Comparison of ENCODE assay signal across 9 cellular contexts in the genomic region with DNA sequence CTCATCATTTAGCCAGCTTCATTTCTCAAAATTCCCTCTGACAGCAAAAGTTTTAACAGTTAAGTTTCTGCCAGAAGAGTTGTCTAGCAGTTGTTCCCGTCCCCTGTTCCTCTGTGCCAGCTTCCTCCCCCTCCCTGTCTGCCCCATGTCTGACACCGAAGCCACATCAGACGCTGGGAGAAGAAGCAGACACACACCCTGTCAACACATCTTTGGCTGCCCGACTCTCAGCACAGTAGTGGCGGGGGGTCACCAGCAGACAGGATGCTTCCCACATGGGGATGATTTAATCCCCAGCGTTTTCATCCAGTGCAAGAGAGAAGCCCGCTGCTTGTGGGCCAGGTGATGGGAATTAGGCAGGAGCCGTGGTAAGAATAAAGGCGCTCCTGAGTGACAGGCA.
A peak's percentile ranks its signal among the peaks of the same experiment; 100 is the strongest.
DNase-seq lines count a peak whose midpoint lies in the region; ATAC-seq and TF ChIP-seq lines count a peak whose summit lies in the region.
"Had no signal": no experiment of that assay in that cellular context is flagged by ENCODE, and none has a peak within 500 bp of the region (broad histone marks: within the 10 kb centered on the region; RNA-seq: fewer than 3 reads in every experiment).

No MANE protein-coding gene starts in this region.

- no peak overlapping the region for H3K4me3 Mint-ChIP-seq in GM23338
- peak overlapping the region; percentile 42 for H3K4me3 Mint-ChIP-seq in activated T-helper 1 cell treated with anti-CD3 and anti-CD28 coated beads, Interleukin-12 subunit alpha, Interleukin-12 subunit beta, Interleukin-2, Interleukin-4 antibody, amounts not matched to agents 30 ng/mL and 10 ng/mL and 1 ng/mL, durations not matched to agents 14 hours and 24 hours and 36 hours

- H3K36me3 ChIP-seq in GM23338 (ENCODE audit: insufficient read depth) (no peaks in the 10 kb centered on the region), esophagus muscularis mucosa (no peaks in the 10 kb centered on the region)

- H3F3A ChIP-seq in GM23338 (replicated peaks; ENCODE audit: low read depth), result no peaks in the 10 kb centered on the region

- H3K4me3 ChIP-seq in GM23338 (0 out of 2 replicates have a peak overlapping the region, but pooled peaks have one; percentile 23), esophagus muscularis mucosa (no peak overlapping the region)

- DNase-seq in GM23338 (ENCODE audit: low spot score) (peak; percentile 16), left ventricle myocardium superior (peak; percentile 52), esophagus muscularis mucosa (ENCODE audit: extremely low spot score) (no peak), NAMALWA (ENCODE audit: low spot score) (no peak), globus pallidus (ENCODE audit: low spot score) (no peak)
- no peak for DNase-seq in activated T-helper 1 cell treated with anti-CD3 and anti-CD28 coated beads, Interleukin-12 subunit alpha, Interleukin-12 subunit beta, Interleukin-2, Interleukin-4 antibody, amounts not matched to agents 30 ng/mL and 10 ng/mL and 1 ng/mL, durations not matched to agents 14 hours and 24 hours and 36 hours (ENCODE audit: low spot score)
- DNase-seq in stimulated activated CD4-positive, alpha-beta T cell treated with anti-CD3 and anti-CD28 coated beads, Interleukin-15, amount 100 ng/mL, for 24 hours, result peak; percentile 49
- DNase-seq: SW 1271 had no signal

- H3K27me3 Mint-ChIP-seq in GM23338 (ENCODE audit: insufficient read depth, low read depth, poor library complexity), result peaks cover 3% of the 10 kb centered on the region
- H3K27me3 Mint-ChIP-seq in activated T-helper 1 cell treated with anti-CD3 and anti-CD28 coated beads, Interleukin-12 subunit alpha, Interleukin-12 subunit beta, Interleukin-2, Interleukin-4 antibody, amounts not matched to agents 30 ng/mL and 10 ng/mL and 1 ng/mL, durations not matched to agents 14 hours and 24 hours and 36 hours (ENCODE audit: insufficient read depth), result peaks cover 12% of the 10 kb centered on the region

- peaks cover 20% of the 10 kb centered on the region for H3K36me3 Mint-ChIP-seq in GM23338 (ENCODE audit: low read depth)
- H3K36me3 Mint-ChIP-seq in activated T-helper 1 cell treated with anti-CD3 and anti-CD28 coated beads, Interleukin-12 subunit alpha, Interleukin-12 subunit beta, Interleukin-2, Interleukin-4 antibody, amounts not matched to agents 30 ng/mL and 10 ng/mL and 1 ng/mL, durations not matched to agents 14 hours and 24 hours and 36 hours (ENCODE audit: low read depth), result no peaks in the 10 kb centered on the region

- H4K20me1 ChIP-seq in GM23338 (replicated peaks; ENCODE audit: insufficient read depth), result no peaks in the 10 kb centered on the region

- 18% methylated on average over 9 of the region's 9 CpGs for WGBS in esophagus muscularis mucosa

- intact Hi-C loops in activated T-helper 1 cell treated with anti-CD3 and anti-CD28 coated beads, Interleukin-12 subunit alpha, Interleukin-12 subunit beta, Interleukin-2, Interleukin-4 antibody, amounts not matched to agents 30 ng/mL and 10 ng/mL and 1 ng/mL, durations not matched to agents 14 hours and 24 hours and 36 hours (cut with micrococcal nuclease), result no loop called here
- intact Hi-C loops in left ventricle myocardium superior (cut with micrococcal nuclease) (no loop called here), esophagus muscularis mucosa (cut with DNase I) (no loop called here)

- H3K9me3 ChIP-seq in esophagus muscularis mucosa, result peaks cover 0 to 23% (median 21%) of the 10 kb centered on the region in 4 donors

- H2AFZ ChIP-seq in GM23338, result peak overlapping the region; percentile 88

- H3K27ac ChIP-seq in GM23338 (ENCODE audit: low read depth) (no peak overlapping the region), esophagus muscularis mucosa (replicated peaks in 1 of 4) (peak overlapping the region in 2 of 4 donors; percentile 48 to 61)

- H3K79me2 ChIP-seq in GM23338 (replicated peaks; ENCODE audit: insufficient read depth), result no peaks in the 10 kb centered on the region

- TF ChIP-seq EP300 in esophagus muscularis mucosa (IDR thresholded peaks at IDR 0.05), result no peak

- H3K9me2 ChIP-seq in GM23338 (ENCODE audit: insufficient read depth), result no peaks in the 10 kb centered on the region

- H3K9me3 Mint-ChIP-seq in GM23338, result peaks cover 24% of the 10 kb centered on the region
- H3K9me3 Mint-ChIP-seq in activated T-helper 1 cell treated with anti-CD3 and anti-CD28 coated beads, Interleukin-12 subunit alpha, Interleukin-12 subunit beta, Interleukin-2, Interleukin-4 antibody, amounts not matched to agents 30 ng/mL and 10 ng/mL and 1 ng/mL, durations not matched to agents 14 hours and 24 hours and 36 hours, result peaks cover 20% of the 10 kb centered on the region

- peaks cover 9% of the 10 kb centered on the region for H3K4me1 Mint-ChIP-seq in GM23338
- peaks cover 26% of the 10 kb centered on the region for H3K4me1 Mint-ChIP-seq in activated T-helper 1 cell treated with anti-CD3 and anti-CD28 coated beads, Interleukin-12 subunit alpha, Interleukin-12 subunit beta, Interleukin-2, Interleukin-4 antibody, amounts not matched to agents 30 ng/mL and 10 ng/mL and 1 ng/mL, durations not matched to agents 14 hours and 24 hours and 36 hours (ENCODE audit: low read depth)

- TF ChIP-seq CTCF in GM23338 (conservative IDR thresholded peaks at IDR 0.05; ENCODE audit: low read depth in 2 of 2), result no peak
- no peak for TF ChIP-seq CTCF in esophagus muscularis mucosa (IDR thresholded peaks at IDR 0.05)

- H3K4me1 ChIP-seq in GM23338 (ENCODE audit: insufficient read depth) (peaks cover 24% of the 10 kb centered on the region), esophagus muscularis mucosa (peaks cover 0 to 14% (median 4%) of the 10 kb centered on the region in 4 donors)

- H3K27ac Mint-ChIP-seq in GM23338, result no peak overlapping the region
- no peak overlapping the region for H3K27ac Mint-ChIP-seq in activated T-helper 1 cell treated with anti-CD3 and anti-CD28 coated beads, Interleukin-12 subunit alpha, Interleukin-12 subunit beta, Interleukin-2, Interleukin-4 antibody, amounts not matched to agents 30 ng/mL and 10 ng/mL and 1 ng/mL, durations not matched to agents 14 hours and 24 hours and 36 hours

- no peak overlapping the region for H3K4me2 ChIP-seq in GM23338

- TF ChIP-seq POLR2A in esophagus muscularis mucosa (IDR thresholded peaks at IDR 0.05; ENCODE audit: low read depth), result no peak

- ATAC-seq in GM23338 (no peak; the same call in 2 of the 3 replicates), left ventricle myocardium superior (peak; percentile 84), GM18907 (IDR thresholded peaks at IDR 0.05; ENCODE audit: unreplicated experiment) (no peak)

- H3K27me3 ChIP-seq in GM23338 (ENCODE audit: insufficient read depth) (no peaks in the 10 kb centered on the region), esophagus muscularis mucosa (peaks cover 0 to 32% (median 7%) of the 10 kb centered on the region in 4 donors)

TF ChIP-seq in GM23338, 12 proteins besides CTCF, POLR2A, EP300 and RAD21 (continues in another document):
- TF ChIP-seq POLR2AphosphoS5 (IDR thresholded peaks at IDR 0.05; ENCODE audit: low read depth), result no peak
- TF ChIP-seq ZNF331 (CRISPR knock-in tag; IDR thresholded peaks at IDR 0.05; ENCODE audit: low read depth), result no peak
- TF ChIP-seq ZNF114 (CRISPR knock-in tag; IDR thresholded peaks at IDR 0.05), result no peak
- TF ChIP-seq, protein P1, sequence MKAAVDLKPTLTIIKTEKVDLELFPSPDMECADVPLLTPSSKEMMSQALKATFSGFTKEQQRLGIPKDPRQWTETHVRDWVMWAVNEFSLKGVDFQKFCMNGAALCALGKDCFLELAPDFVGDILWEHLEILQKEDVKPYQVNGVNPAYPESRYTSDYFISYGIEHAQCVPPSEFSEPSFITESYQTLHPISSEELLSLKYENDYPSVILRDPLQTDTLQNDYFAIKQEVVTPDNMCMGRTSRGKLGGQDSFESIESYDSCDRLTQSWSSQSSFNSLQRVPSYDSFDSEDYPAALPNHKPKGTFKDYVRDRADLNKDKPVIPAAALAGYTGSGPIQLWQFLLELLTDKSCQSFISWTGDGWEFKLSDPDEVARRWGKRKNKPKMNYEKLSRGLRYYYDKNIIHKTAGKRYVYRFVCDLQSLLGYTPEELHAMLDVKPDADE (IDR thresholded peaks at IDR 0.05), result no peak
- no peak for TF ChIP-seq EZH2phosphoT487 (IDR thresholded peaks at IDR 0.05; ENCODE audit: unreplicated experiment)
- no peak for TF ChIP-seq CREB1 (CRISPR knock-in tag; IDR thresholded peaks at IDR 0.05; ENCODE audit: low read depth)
- no peak for TF ChIP-seq REST (IDR thresholded peaks at IDR 0.05; ENCODE audit: unreplicated experiment)

Comparison
In these comparisons a context has a peak if more than half of its experiments do, and no peak if none do; other contexts are left out.
1. DNase-seq: peak in GM23338 (single experiment), left ventricle myocardium superior (single experiment) and stimulated activated CD4-positive, alpha-beta T cell treated with anti-CD3 and anti-CD28 coated beads, Interleukin-15, amount 100 ng/mL, for 24 hours (single experiment); none in activated T-helper 1 cell treated with anti-CD3 and anti-CD28 coated beads, Interleukin-12 subunit alpha, Interleukin-12 subunit beta, Interleukin-2, Interleukin-4 antibody, amounts not matched to agents 30 ng/mL and 10 ng/mL and 1 ng/mL, durations not matched to agents 14 hours and 24 hours and 36 hours (single experiment), esophagus muscularis mucosa (single experiment), NAMALWA (single experiment) and globus pallidus (single experiment).